In the genomic region with DNA sequence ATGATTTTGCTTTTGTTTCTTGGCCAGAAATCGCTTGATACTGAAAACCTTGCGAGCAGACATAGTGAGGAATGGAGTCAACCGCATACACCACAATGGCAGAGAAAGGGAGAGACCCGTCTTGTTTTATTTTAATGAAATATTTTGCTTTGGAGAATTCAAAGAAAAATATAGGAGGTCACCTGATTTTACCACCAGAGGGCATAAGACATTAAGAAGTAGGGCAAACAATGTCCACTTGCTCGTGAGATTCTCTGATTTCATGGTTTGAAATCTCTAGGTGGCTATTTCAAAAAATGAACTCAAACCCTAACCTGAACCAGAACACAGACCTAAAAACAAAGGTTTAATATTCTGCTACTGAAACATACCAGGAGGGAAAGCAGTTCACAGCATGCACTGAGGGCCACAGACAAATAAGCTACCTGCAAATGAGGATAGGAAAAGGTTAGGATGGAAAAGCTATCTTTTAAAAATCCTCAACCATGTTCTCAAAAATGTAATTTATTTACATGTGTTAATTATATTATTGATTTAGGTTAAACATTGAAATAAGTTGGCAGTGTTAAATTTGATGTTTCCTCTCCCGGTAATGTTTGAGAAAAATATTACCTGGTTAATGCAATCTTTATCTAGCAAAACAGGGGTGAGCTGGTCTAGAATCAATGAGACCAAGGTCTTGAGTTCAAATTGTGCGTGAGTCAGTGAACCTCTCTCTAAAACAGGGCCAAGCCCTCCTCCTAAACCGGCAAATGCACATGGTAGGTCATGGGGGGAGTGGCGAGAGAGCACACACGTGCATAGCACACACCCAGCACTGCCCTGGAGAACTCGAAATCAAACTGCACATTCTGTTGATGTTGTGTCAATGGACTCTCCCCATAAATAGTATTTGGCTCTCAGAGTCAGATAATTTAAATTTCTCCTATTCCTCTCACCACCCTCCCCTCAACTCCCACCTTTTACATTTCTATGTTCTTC, we compare ENCODE assay signal across 9 cellular contexts. TPM values are rescaled to one million over a fixed set of nuclear protein-coding genes. Genes with fewer than 3 reads are reported as not detected.
DNase-seq lines count a peak whose midpoint lies in the region; ATAC-seq, FAIRE-seq and TF ChIP-seq lines count a peak whose summit lies in the region.
"Had no signal": no experiment of that assay in that cellular context is flagged by ENCODE, and none has a peak within 500 bp of the region (broad histone marks: within the 10 kb centered on the region; RNA-seq: fewer than 3 reads in every experiment).

No MANE protein-coding gene starts in this region.

- no peaks in the 10 kb centered on the region for H3K9me1 ChIP-seq in K562 (ENCODE audit: control insufficient read depth, insufficient read depth, low read length)

- POLR2A ChIA-PET in K562 (lab: Yijun Ruan, JAX): no interaction called here

- H4K20me1 ChIP-seq in Loucy (ENCODE audit: insufficient read depth, low read length, poor library complexity, severe bottlenecking) (no peaks in the 10 kb centered on the region), K562 (replicated peaks; ENCODE audit: control insufficient read depth, insufficient read depth, low read length) (no peaks in the 10 kb centered on the region)

- TF ChIP-seq RAD21 in K562 (CRISPR knock-in tag; conservative IDR thresholded peaks at IDR 0.05 in 1 of 2, IDR thresholded peaks at IDR 0.05 in 1 of 2): peak; percentile 50 to 71

- FAIRE-seq in K562 (lab: Jason Lieb, UNC): peak; percentile 66

- H3K4me2 ChIP-seq in Loucy (ENCODE audit: low read depth, low read length, poor library complexity, severe bottlenecking) (no peak overlapping the region), K562 (ENCODE audit: insufficient read depth, low read length) (no peak overlapping the region)

- H3K27me3 ChIP-seq in Loucy (ENCODE audit: insufficient read depth, low read length, poor library complexity, severe bottlenecking) (no peaks in the 10 kb centered on the region), K562 (ENCODE audit: control insufficient read depth in 2 of 2, insufficient read depth in 2 of 2, low read length in 2 of 2) (no peaks in the 10 kb centered on the region)

- no peak overlapping the region for H3K9ac ChIP-seq in Loucy (ENCODE audit: low read depth, low read length, poor library complexity, severe bottlenecking)
- no peak overlapping the region for H3K9ac ChIP-seq in K562 (ENCODE audit: insufficient read depth in 1 of 2, low read depth in 2 of 2, low read length in 2 of 2)

- H3F3A ChIP-seq in Loucy (ENCODE audit: low read depth): no peaks in the 10 kb centered on the region

- no TSS peak for BruUV-seq in K562 (replicated peaks; lab: Mats Ljungman, UMichigan)

- intact Hi-C loops in K562 (cut with micrococcal nuclease): loop anchor here (5.0 kb wide), 1 partner anchor 156 kb away; the partner anchor contains the start of gene IFNG

- ATAC-seq in K562: peak; percentile 57
- ATAC-seq in GM18861 (IDR thresholded peaks at IDR 0.05; ENCODE audit: unreplicated experiment): no peak

- peak; percentile 82 for TF ChIP-seq CTCF in Loucy (conservative IDR thresholded peaks at IDR 0.05; ENCODE audit: low read length)
- TF ChIP-seq CTCF in K562 (IDR thresholded peaks at IDR 0.05 in 2 of 3, conservative IDR thresholded peaks at IDR 0.05 in 1 of 3; ENCODE audit: insufficient read depth in 2 of 3, low read depth in 1 of 3, low read length in 3 of 3): peak; percentile 31 to 58 (median 42); a peak in 5 of 6 replicates

- no peak for TF ChIP-seq EP300 in K562 (IDR thresholded peaks at IDR 0.05; ENCODE audit: low read length)

- TF ChIP-seq POLR2A in K562 (conservative IDR thresholded peaks at IDR 0.05): no peak

- H3K4me3 ChIP-seq in Loucy (ENCODE audit: low read length, poor library complexity, severe bottlenecking) (no peak overlapping the region), K562 (no peak overlapping the region)

- WGBS in K562 (ENCODE audit: insufficient coverage, low coverage, missing lambda C conversion rate): 3% methylated on average over 11 of the region's 11 CpGs

- DNase-seq in NCI-H82 (lab: John Stamatoyannopoulos, UW): peak; percentile 49
- no peak for DNase-seq in NCI-H82 treated with DMSO at 0.1 percent for 48 hours (lab: John Stamatoyannopoulos, UW; ENCODE audit: unreplicated experiment)
- DNase-seq in K562 (ENCODE audit: extremely low read depth in 1 of 4, low spot score in 3 of 4): peak in 3 of 4 experiments; percentile 10 to 29 (median 11)
- peak; percentile 38 for DNase-seq in renal cortical epithelial cell (ENCODE audit: low read depth)
- no peak for DNase-seq in DMS79 treated with DMSO at 0.1 percent for 48 hours (lab: John Stamatoyannopoulos, UW)
- no peak for DNase-seq in hepatic stellate cell (ENCODE audit: low spot score)

- no peaks in the 10 kb centered on the region for H3K36me3 ChIP-seq in Loucy (ENCODE audit: insufficient read depth, low read length)
- H3K36me3 ChIP-seq in K562 (ENCODE audit: control insufficient read depth, insufficient read depth, low read length): no peaks in the 10 kb centered on the region

- H2AFZ ChIP-seq in Loucy (ENCODE audit: low read length): peak overlapping the region; percentile 8; the same call in 1 of the 2 replicates
- H2AFZ ChIP-seq in K562 (ENCODE audit: low read depth, low read length): no peak overlapping the region

- H3K4me1 ChIP-seq in Loucy (ENCODE audit: insufficient read depth, low read length, poor library complexity, severe bottlenecking) (peaks cover 4% of the 10 kb centered on the region), K562 (replicated peaks in 1 of 2; ENCODE audit: control insufficient read depth in 2 of 2, insufficient read depth in 2 of 2, low read length in 2 of 2) (no peaks in the 10 kb centered on the region)

- H3K79me2 ChIP-seq in Loucy (ENCODE audit: insufficient read depth, low read length) (no peaks in the 10 kb centered on the region), K562 (ENCODE audit: control insufficient read depth, insufficient read depth, low read length) (no peaks in the 10 kb centered on the region)

- no peaks in the 10 kb centered on the region for H3K9me2 ChIP-seq in Loucy (replicated peaks; ENCODE audit: low read depth, low read length)

- in situ Hi-C loops in K562 (cut with MboI): no loop called here

- H3K9me3 ChIP-seq in Loucy (ENCODE audit: insufficient read depth, low read depth, low read length) (no peaks in the 10 kb centered on the region), K562 (replicated peaks; ENCODE audit: control insufficient read depth, insufficient read depth, low read depth, low read length) (no peaks in the 10 kb centered on the region)

- no peak overlapping the region for H3K27ac ChIP-seq in K562 (ENCODE audit: extremely low read depth, low read depth, low read length)

- CTCF ChIA-PET in K562 (lab: Yijun Ruan, JAX; ENCODE audit: low intra/inter-chr PET ratio): interaction anchor here (0.6 to 1.7 kb wide), 2 partner anchors 66 to 157 kb away, joined by 6 to 7 read pairs; no protein-coding TSS in a partner anchor

TF ChIP-seq in K562, 482 proteins besides CTCF, POLR2A, EP300 and RAD21 (continues in another document):
- TF ChIP-seq ZNF507 (tag; conservative IDR thresholded peaks at IDR 0.05): 0 out of 2 replicates have a peak, but pooled peaks have one; percentile 29

RNA-seq across cellular contexts. Expression of gene IFNG-AS1, which starts 12.5 kb away (rescaled TPM):
- not detected in 2 replicates for total RNA-seq in K562 (2011; cell fraction: chromatin; rRNA removed; ENCODE audit: low replicate concordance)
- not detected in 2 replicates for total RNA-seq in K562 (2011; cell fraction: nucleolus; rRNA removed)
- total RNA-seq in K562 (2011; cell fraction: nucleoplasm; rRNA removed): not detected in 2 replicates
- total RNA-seq in K562 (2014; rRNA removed) (not detected in 2 replicates), K562 (2014; rRNA removed; fragmentation: Illumina TruSeq; extraction: Trizol) (not detected in 2 replicates), K562 (2015; rRNA removed; fragmentation: Illumina TruSeq; extraction: Trizol) (not detected in 2 replicates), K562 (2021) (not detected in 2 replicates), renal cortical epithelial cell (not detected in 2 replicates)
- polyA plus RNA-seq in K562 (2011; rRNA removed) (not detected in 2 replicates), K562 (2014; fragmentation: Illumina TruSeq; extraction: Trizol) (not detected in 2 replicates), K562 (2014; fragmentation: Nextera tagmentation; extraction: Ambion mirVana) (not detected), K562 (2014; rRNA removed) (not detected in 2 replicates)
- polyA plus RNA-seq in K562 (2011; cell fraction: cytosol; rRNA removed): not detected in 2 replicates
- polyA plus RNA-seq in K562 (2011; cell fraction: nucleus; rRNA removed): not detected in 2 replicates
- not detected in 2 replicates for polyA plus RNA-seq in K562 (2012)
- polyA minus RNA-seq in K562 (2011; rRNA and poly(A)+ RNA removed): not detected in 2 replicates
- not detected in 2 replicates for polyA minus RNA-seq in K562 (2011; cell fraction: cytosol; rRNA and poly(A)+ RNA removed)
- not detected in 2 replicates for polyA minus RNA-seq in K562 (2011; cell fraction: nucleus; rRNA and poly(A)+ RNA removed)
- total RNA-seq: glomerular endothelial cell had no signal

Comparison
In these comparisons a context has a peak if more than half of its experiments do, and no peak if none do; other contexts are left out.
1. DNase-seq: peak in NCI-H82 (single experiment), K562 (3 of 4) and renal cortical epithelial cell (single experiment); none in NCI-H82 treated with DMSO at 0.1 percent for 48 hours (single experiment), DMS79 treated with DMSO at 0.1 percent for 48 hours (single experiment) and hepatic stellate cell (single experiment).